In genomic region chr21:44857127-44857892, GRCh38 we compare ENCODE assay signal across 13 cellular contexts. TPM values are rescaled to one million over a fixed set of nuclear protein-coding genes. Genes with fewer than 3 reads are reported as not detected.
DNase-seq lines count a peak whose midpoint lies in the region; ATAC-seq and TF ChIP-seq lines count a peak whose summit lies in the region.
"Had no signal": no experiment of that assay in that cellular context is flagged by ENCODE, and none has a peak within 500 bp of the region (broad histone marks: within the 10 kb centered on the region; RNA-seq: fewer than 3 reads in every experiment).

No MANE protein-coding gene starts in this region.

- WGBS in heart left ventricle, 4 donors = 89 to 97% (median 92%) methylated on average over 16 of the region's 16 CpGs

- DNase-seq in left ventricle myocardium inferior (no peak), heart left ventricle (no peak), islet precursor cell (peak; percentile 42), gastrocnemius medialis (no peak)
- DNase-seq in stimulated activated naive CD4-positive, alpha-beta T cell (lab: John Stamatoyannopoulos, UW) = no peak
- DNase-seq: NCI-H1092, NCI-H146, NCI-H2029 treated with DMSO at 0.1 percent for 48 hours, NCI-H2171 treated with DMSO at 0.1 percent for 48 hours, NCI-H748 treated with DMSO at 0.1 percent for 48 hours, SHP77 had no signal

- H3K36me3 ChIP-seq in left ventricle myocardium inferior = peaks cover 55% of the 10 kb centered on the region
- peaks cover 0 to 99% (median 84%) of the 10 kb centered on the region in 9 donors for H3K36me3 ChIP-seq in heart left ventricle
- peaks cover 57 to 98% (median 85%) of the 10 kb centered on the region in 11 experiments for H3K36me3 ChIP-seq in BLaER1 treated with 17β-estradiol and CSF1 and Interleukin-3, amounts not matched to agents 10 nM and 100 nM
- H3K36me3 ChIP-seq in gastrocnemius medialis = peaks cover 0 to 39% of the 10 kb centered on the region in 2 donors

- H3K27ac ChIP-seq in left ventricle myocardium inferior (replicated peaks) (peak overlapping the region; percentile 37), heart left ventricle (peak overlapping the region in 4 of 12 donors; percentile 14 to 60 (median 40)), gastrocnemius medialis (peak overlapping the region; percentile 87 to 89 (median 88))
- peak overlapping the region in 5 of 11 experiments; percentile 72 to 88 (median 80); a peak in 5 of 22 replicates for H3K27ac ChIP-seq in BLaER1 treated with 17β-estradiol and CSF1 and Interleukin-3, amounts not matched to agents 10 nM and 100 nM

- ATAC-seq in heart left ventricle (no peak), gastrocnemius medialis (no peak), GM19351 (IDR thresholded peaks at IDR 0.05; ENCODE audit: unreplicated experiment) (no peak)

- intact Hi-C loops in left ventricle myocardium inferior (cut with micrococcal nuclease) = no loop called here
- intact Hi-C loops in heart left ventricle (cut with DNase I) = no loop called here
- intact Hi-C loops in gastrocnemius medialis (cut with DNase I; ENCODE audit: low total_unique reads) = loop anchor here (5.0 kb wide), 2 partner anchors 40 to 195 kb away; partner anchors contain the start of gene SUMO3

- in situ Hi-C loops in gastrocnemius medialis (cut with MboI; ENCODE audit: low sequenced_read_pairs in 4 of 4) = no loop called here

- H3K4me2 ChIP-seq in BLaER1 treated with 17β-estradiol and CSF1 and Interleukin-3, amounts not matched to agents 10 nM and 100 nM = peak overlapping the region; percentile 80 to 98 (median 92); a peak in 21 of 22 replicates

- H3K27me3 ChIP-seq in left ventricle myocardium inferior (ENCODE audit: low read depth) (no peaks in the 10 kb centered on the region), heart left ventricle (no peaks in the 10 kb centered on the region), gastrocnemius medialis (no peaks in the 10 kb centered on the region)
- H3K27me3 ChIP-seq in BLaER1 treated with 17β-estradiol and CSF1 and Interleukin-3, amounts not matched to agents 10 nM and 100 nM = peaks cover 0 to 4% (median 0%) of the 10 kb centered on the region in 11 experiments; a peak in 1 of 22 replicates

- H3K4me3 ChIP-seq in left ventricle myocardium inferior (no peak overlapping the region), heart left ventricle (no peak overlapping the region), gastrocnemius medialis (no peak overlapping the region)
- H3K4me3 ChIP-seq in BLaER1 treated with 17β-estradiol and CSF1 and Interleukin-3, amounts not matched to agents 10 nM and 100 nM = no peak overlapping the region

- H3K9me3 ChIP-seq in left ventricle myocardium inferior (replicated peaks) (no peaks in the 10 kb centered on the region), heart left ventricle (no peaks in the 10 kb centered on the region), gastrocnemius medialis (no peaks in the 10 kb centered on the region)
- no peaks in the 10 kb centered on the region for H3K9me3 ChIP-seq in BLaER1 treated with 17β-estradiol and CSF1 and Interleukin-3, amounts not matched to agents 10 nM and 100 nM (replicated peaks in 1 of 11)

- TF ChIP-seq POLR2A in heart left ventricle (IDR thresholded peaks at IDR 0.05) (no peak), gastrocnemius medialis (IDR thresholded peaks at IDR 0.05) (no peak)

- peaks cover 89 to 100% (median 99%) of the 10 kb centered on the region in 11 experiments for H4K20me1 ChIP-seq in BLaER1 treated with 17β-estradiol and CSF1 and Interleukin-3, amounts not matched to agents 10 nM and 100 nM

- peak overlapping the region in 6 of 11 experiments; percentile 64 to 77 (median 74); a peak in 10 of 22 replicates for H3K9ac ChIP-seq in BLaER1 treated with 17β-estradiol and CSF1 and Interleukin-3, amounts not matched to agents 10 nM and 100 nM

- no peak for TF ChIP-seq CTCF in left ventricle myocardium inferior (IDR thresholded peaks at IDR 0.05; ENCODE audit: borderline replicate concordance)
- no peak for TF ChIP-seq CTCF in heart left ventricle (IDR thresholded peaks at IDR 0.05)
- no peak for TF ChIP-seq CTCF in gastrocnemius medialis (IDR thresholded peaks at IDR 0.05 in 4 of 5, conservative IDR thresholded peaks at IDR 0.05 in 1 of 5)

- peaks cover 80% of the 10 kb centered on the region for H3K4me1 ChIP-seq in left ventricle myocardium inferior
- peaks cover 4 to 55% (median 28%) of the 10 kb centered on the region in 12 donors for H3K4me1 ChIP-seq in heart left ventricle
- peaks cover 43 to 83% (median 76%) of the 10 kb centered on the region in 10 experiments for H3K4me1 ChIP-seq in BLaER1 treated with 17β-estradiol and CSF1 and Interleukin-3, amounts not matched to agents 10 nM and 100 nM
- peaks cover 27 to 43% of the 10 kb centered on the region in 2 donors for H3K4me1 ChIP-seq in gastrocnemius medialis

RNA-seq across cellular contexts. Expression of gene PTTG1IP, which starts 16.2 kb away (rescaled TPM):
- total RNA-seq in left ventricle myocardium inferior (171 TPM), heart left ventricle (100 to 1,000 TPM; 134 to 319 (median 172) TPM), gastrocnemius medialis (100 to 1,000 TPM; 116 to 217 (median 127) TPM)
- 100 to 1,000 TPM; 126 to 253 TPM for polyA plus RNA-seq in heart left ventricle

RNA-seq across cellular contexts. Expression of gene SUMO3, which starts 39.4 kb away (rescaled TPM):
- total RNA-seq in left ventricle myocardium inferior (75.5 TPM), heart left ventricle (10 to 100 TPM; 68.2 to 83.0 (median 78.1) TPM), gastrocnemius medialis (10 to 100 TPM; 49.0 to 85.9 (median 63.7) TPM)
- 100 to 1,000 TPM in 1 of 2 donors, 10 to 100 TPM in 1; 22.0 to 108 TPM for polyA plus RNA-seq in heart left ventricle

RNA-seq across cellular contexts. Expression of gene UBE2G2, which starts 55.7 kb away (rescaled TPM):
- total RNA-seq in left ventricle myocardium inferior = 78.2 TPM
- total RNA-seq in heart left ventricle = 10 to 100 TPM; 57.4 to 84.4 (median 71.4) TPM
- 10 to 100 TPM; 44.3 to 60.0 TPM for polyA plus RNA-seq in heart left ventricle
- 10 to 100 TPM; 64.2 to 83.8 (median 73.3) TPM for total RNA-seq in gastrocnemius medialis
